In the genomic region with DNA sequence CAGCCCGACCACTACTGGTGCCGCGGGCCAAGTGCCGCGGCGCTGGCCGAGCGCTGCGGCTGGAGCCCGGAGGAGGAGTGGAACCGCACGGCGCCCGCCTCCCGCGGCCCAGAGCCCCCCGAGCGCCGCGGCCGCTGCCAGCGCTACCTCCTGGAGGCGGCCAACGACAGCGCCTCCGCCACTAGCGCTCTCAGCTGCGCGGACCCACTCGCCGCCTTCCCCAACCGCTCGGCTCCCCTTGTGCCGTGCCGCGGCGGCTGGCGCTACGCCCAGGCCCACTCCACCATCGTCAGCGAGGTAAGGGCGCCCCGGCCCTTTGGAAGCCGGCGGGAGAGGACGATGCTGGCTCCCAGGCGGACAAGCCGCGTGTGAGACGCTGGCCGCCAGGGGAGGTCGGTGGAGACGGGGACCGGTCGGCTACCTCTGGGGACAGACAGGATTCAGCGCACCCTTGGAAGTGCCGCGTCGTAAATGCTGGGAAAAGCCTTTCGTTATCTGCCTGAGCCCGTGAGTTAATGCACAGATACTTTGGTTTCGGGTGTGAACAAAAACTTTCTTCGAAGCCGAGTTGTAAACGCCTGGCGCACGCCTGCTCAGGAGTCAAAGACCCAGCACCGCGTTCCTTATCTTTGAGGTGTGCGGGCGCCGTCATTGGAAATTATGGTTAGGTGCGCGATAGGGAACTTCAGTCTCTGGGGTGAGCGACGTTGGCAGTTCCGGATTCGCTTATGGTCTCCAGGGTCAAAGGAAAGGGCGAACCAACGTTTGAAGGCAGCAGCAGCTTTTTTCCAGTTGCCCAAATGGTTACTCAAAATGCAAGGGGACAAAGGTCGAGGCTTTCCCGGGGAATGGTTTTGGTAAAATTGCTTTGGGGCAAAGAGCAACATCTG, we compare ENCODE assay signal across 8 cellular contexts. TPM values are rescaled to one million over a fixed set of nuclear protein-coding genes. Genes with fewer than 3 reads are reported as not detected.
DNase-seq lines count a peak whose midpoint lies in the region; ATAC-seq and TF ChIP-seq lines count a peak whose summit lies in the region.

No MANE protein-coding gene starts in this region.

- TF ChIP-seq EP300 in neural cell (conservative IDR thresholded peaks at IDR 0.05; ENCODE audit: poor library complexity, severe bottlenecking) = no peak

- H3K9ac ChIP-seq in neural cell (ENCODE audit: low read length) = peak overlapping the region; percentile 43

- H3K9me3 ChIP-seq in neural cell (ENCODE audit: low read length) = no peaks in the 10 kb centered on the region

- no peaks in the 10 kb centered on the region for H3K36me3 ChIP-seq in BJ (ENCODE audit: control insufficient read depth, insufficient read depth, low read length)
- no peaks in the 10 kb centered on the region for H3K36me3 ChIP-seq in neural cell (ENCODE audit: insufficient read depth, low read length)

- DNase-seq in BJ (ENCODE audit: low read depth) (no peak), NCI-H2029 (lab: John Stamatoyannopoulos, UW) (peak; percentile 38), fibroblast of peridontal ligament (ENCODE audit: extremely low read depth) (peak; percentile 2), SKM-1 (lab: John Stamatoyannopoulos, UW; ENCODE audit: unreplicated experiment) (no peak), hippocampal formation (lab: John Stamatoyannopoulos, UW) (no peak), RPMI8226 (no peak)

- no peak overlapping the region for H3K27ac ChIP-seq in neural cell (ENCODE audit: low read length)

- no peaks in the 10 kb centered on the region for H4K20me1 ChIP-seq in neural cell (ENCODE audit: insufficient read depth)

- no peak for TF ChIP-seq RAD21 in neural cell (conservative IDR thresholded peaks at IDR 0.05)

- ATAC-seq in HG02981 (IDR thresholded peaks at IDR 0.05; ENCODE audit: unreplicated experiment) = no peak

- CTCF ChIA-PET in BJ (lab: Yijun Ruan, JAX) = no interaction called here

- H3K9me2 ChIP-seq in neural cell (ENCODE audit: insufficient read depth, low read length) = no peaks in the 10 kb centered on the region

- POLR2A ChIA-PET in BJ (lab: Charles Lee) = no interaction called here

- TF ChIP-seq CTCF in BJ (IDR thresholded peaks at IDR 0.05; ENCODE audit: insufficient read depth, low read depth, low read length) = no peak
- TF ChIP-seq CTCF in neural cell (IDR thresholded peaks at IDR 0.05; ENCODE audit: poor library complexity, severe bottlenecking) = peak; percentile 38

- H3K79me2 ChIP-seq in neural cell (replicated peaks; ENCODE audit: insufficient read depth, low read length) = no peaks in the 10 kb centered on the region

- no peaks in the 10 kb centered on the region for H3F3A ChIP-seq in neural cell (ENCODE audit: insufficient read depth, low read length, poor library complexity, severe bottlenecking)

- H3K4me3 ChIP-seq in BJ (ENCODE audit: low read depth, low read length) (peak overlapping the region; percentile 19), neural cell (ENCODE audit: low read length) (peak overlapping the region; percentile 79)

- no peak overlapping the region for H2AFZ ChIP-seq in neural cell (ENCODE audit: low read depth, low read length)

- peak overlapping the region; percentile 51 for H3K4me2 ChIP-seq in neural cell (ENCODE audit: low read length)

- H3K27me3 ChIP-seq in BJ (ENCODE audit: control insufficient read depth, insufficient read depth, low read length) (peaks cover 4% of the 10 kb centered on the region), neural cell (ENCODE audit: insufficient read depth, low read depth, low read length) (peaks cover 45% of the 10 kb centered on the region)

TF ChIP-seq in neural cell, 6 proteins besides CTCF, POLR2A, EP300 and RAD21:
- TF ChIP-seq MXI1 (conservative IDR thresholded peaks at IDR 0.05; ENCODE audit: poor library complexity, severe bottlenecking) (peak; percentile 21), POLR2AphosphoS5 (IDR thresholded peaks at IDR 0.05) (no peak), EZH2 (IDR thresholded peaks at IDR 0.05; ENCODE audit: borderline replicate concordance, insufficient read depth, low read length, poor library complexity, severe bottlenecking) (no peak)
TF ChIP-seq in neural cell: peak in this region for 1.

RNA-seq across cellular contexts. Expression of a gene that starts 0.6 kb away (rescaled TPM):
- polyA plus RNA-seq in BJ (2011; rRNA removed) = not detected in 2 replicates
- not detected in 2 replicates for polyA minus RNA-seq in BJ (2011; rRNA and poly(A)+ RNA removed)
- 0.10 TPM in 1 of 2 replicates, not detected in the other for polyA plus RNA-seq in neural cell
- 0.23 TPM in 1 of 2 replicates, not detected in the other for polyA minus RNA-seq in neural cell

Comparison
In these comparisons a context has a peak if more than half of its experiments do, and no peak if none do; other contexts are left out.
1. DNase-seq: peak in NCI-H2029 (single experiment) and fibroblast of peridontal ligament (single experiment); none in BJ (single experiment), SKM-1 (single experiment), hippocampal formation (0 of 2) and RPMI8226 (single experiment).